Comparison of ENCODE assay signal across 8 cellular contexts in genomic region chr4:179867300-179867878, GRCh38.
DNase-seq lines count a peak whose midpoint lies in the region; ATAC-seq and TF ChIP-seq lines count a peak whose summit lies in the region.

No MANE protein-coding gene starts in this region.

- intact Hi-C loops in lower leg skin (cut with DNase I; ENCODE audit: low total_unique reads) = no loop called here

- no peaks in the 10 kb centered on the region for H3K9me3 ChIP-seq in WERI-Rb-1 (ENCODE audit: severe bottlenecking)

- WGBS in lower leg skin, 2 donors = 30 to 31% methylated on average over 5 to 6 of the region's 6 CpGs

- no peak overlapping the region for H3K27ac ChIP-seq in WERI-Rb-1

- no peak for TF ChIP-seq POLR2A in lower leg skin (IDR thresholded peaks at IDR 0.05)

- peak; percentile 87 for TF ChIP-seq CTCF in GM12875 (IDR thresholded peaks at IDR 0.05; ENCODE audit: borderline replicate concordance, insufficient read depth, low read depth, low read length)
- TF ChIP-seq CTCF in WERI-Rb-1 (IDR thresholded peaks at IDR 0.05; ENCODE audit: low read depth, low read length) = peak; percentile 96
- TF ChIP-seq CTCF in lower leg skin (IDR thresholded peaks at IDR 0.05) = no peak

- DNase-seq in AG08396 (ENCODE audit: low spot score) (peak; percentile 3), MV-4-11 (lab: John Stamatoyannopoulos, UW) (peak; percentile 77), WERI-Rb-1 (peak; percentile 90), foreskin melanocyte (peak; percentile 69), lower leg skin (ENCODE audit: low spot score in 2 of 2) (no peak)
- DNase-seq in stimulated activated CD4-positive, alpha-beta T cell treated with anti-CD3 and anti-CD28 coated beads, Interleukin-4, amount 100 ng/mL, for 48 hours (ENCODE audit: low read depth in 2 of 2) = peak; percentile 2 to 9

- H3K4me3 ChIP-seq in GM12875 (ENCODE audit: low read depth, low read length) (no peak overlapping the region), WERI-Rb-1 (ENCODE audit: low read depth, low read length) (no peak overlapping the region), lower leg skin (ENCODE audit: low read depth, poor library complexity, severe bottlenecking) (no peak overlapping the region)

- peaks cover 3% of the 10 kb centered on the region for H3K27me3 ChIP-seq in WERI-Rb-1 (ENCODE audit: insufficient read depth, low read depth, severe bottlenecking)

- ATAC-seq in HG02678 (IDR thresholded peaks at IDR 0.05; ENCODE audit: unreplicated experiment) = peak; percentile 97

- H3K36me3 ChIP-seq in WERI-Rb-1 = no peaks in the 10 kb centered on the region

Comparison
In these comparisons a context has a peak if more than half of its experiments do, and no peak if none do; other contexts are left out.
1. DNase-seq: peak in AG08396 (single experiment), MV-4-11 (single experiment), WERI-Rb-1 (single experiment), foreskin melanocyte (single experiment) and stimulated activated CD4-positive, alpha-beta T cell treated with anti-CD3 and anti-CD28 coated beads, Interleukin-4, amount 100 ng/mL, for 48 hours (2 of 2); none in lower leg skin (0 of 2).
2. CTCF ChIP-seq: peak in GM12875 (single experiment) and WERI-Rb-1 (single experiment); none in lower leg skin (0 of 3).